In genomic region chr22:17217179-17217578, GRCh38 we compare ENCODE assay signal across 10 cellular contexts. TPM values are rescaled to one million over a fixed set of nuclear protein-coding genes. Genes with fewer than 3 reads are reported as not detected.
DNase-seq lines count a peak whose midpoint lies in the region; ATAC-seq, FAIRE-seq and TF ChIP-seq lines count a peak whose summit lies in the region.
"Had no signal": no experiment of that assay in that cellular context is flagged by ENCODE, and none has a peak within 500 bp of the region (broad histone marks: within the 10 kb centered on the region; RNA-seq: fewer than 3 reads in every experiment).

No MANE protein-coding gene starts in this region.

- peaks cover 1% of the 10 kb centered on the region for H3K27me3 Mint-ChIP-seq in activated T-helper 1 cell treated with anti-CD3 and anti-CD28 coated beads, Interleukin-12 subunit alpha, Interleukin-12 subunit beta, Interleukin-2, Interleukin-4 antibody, amounts not matched to agents 30 ng/mL and 10 ng/mL and 1 ng/mL, durations not matched to agents 14 hours and 24 hours and 36 hours (ENCODE audit: insufficient read depth)

- no peak for TF ChIP-seq CTCF in ovary (IDR thresholded peaks at IDR 0.05)

- no peak for TF ChIP-seq EP300 in ovary (IDR thresholded peaks at IDR 0.05)

- no peak overlapping the region for H3K4me3 ChIP-seq in ovary

- H3K27ac Mint-ChIP-seq in activated T-helper 1 cell treated with anti-CD3 and anti-CD28 coated beads, Interleukin-12 subunit alpha, Interleukin-12 subunit beta, Interleukin-2, Interleukin-4 antibody, amounts not matched to agents 30 ng/mL and 10 ng/mL and 1 ng/mL, durations not matched to agents 14 hours and 24 hours and 36 hours = peak overlapping the region; percentile 64
- H3K27ac Mint-ChIP-seq in stimulated activated effector memory CD8-positive, alpha-beta T cell treated with anti-CD3 and anti-CD28 coated beads, Interleukin-12 subunit alpha, Interleukin-12 subunit beta, amount 100 ng/mL, for 72 hours = peak overlapping the region; percentile 73

- H3K36me3 ChIP-seq in ovary = no peaks in the 10 kb centered on the region

- H3K36me3 Mint-ChIP-seq in activated T-helper 1 cell treated with anti-CD3 and anti-CD28 coated beads, Interleukin-12 subunit alpha, Interleukin-12 subunit beta, Interleukin-2, Interleukin-4 antibody, amounts not matched to agents 30 ng/mL and 10 ng/mL and 1 ng/mL, durations not matched to agents 14 hours and 24 hours and 36 hours (ENCODE audit: low read depth) = peaks cover 6% of the 10 kb centered on the region
- peaks cover 7% of the 10 kb centered on the region for H3K36me3 Mint-ChIP-seq in stimulated activated effector memory CD8-positive, alpha-beta T cell treated with anti-CD3 and anti-CD28 coated beads, Interleukin-12 subunit alpha, Interleukin-12 subunit beta, amount 100 ng/mL, for 72 hours

- no peak overlapping the region for H3K27ac ChIP-seq in ovary
- H3K27ac ChIP-seq: RWPE1 had no signal

- peak; percentile 62 for DNase-seq in activated CD8-positive, alpha-beta memory T cell treated with anti-CD3 and anti-CD28 coated beads for 24 hours
- DNase-seq in activated CD8-positive, alpha-beta memory T cell treated with anti-CD3 and anti-CD28 coated beads, Interleukin-2, amount 50 U/mL, for 4 hours = no peak
- DNase-seq in activated T-helper 1 cell treated with anti-CD3 and anti-CD28 coated beads, Interleukin-12 subunit alpha, Interleukin-12 subunit beta, Interleukin-2, Interleukin-4 antibody, amounts not matched to agents 30 ng/mL and 10 ng/mL and 1 ng/mL, durations not matched to agents 14 hours and 24 hours and 36 hours (ENCODE audit: low spot score) = no peak
- no peak for DNase-seq in stimulated activated effector memory CD8-positive, alpha-beta T cell treated with anti-CD3 and anti-CD28 coated beads, Interleukin-12 subunit alpha, Interleukin-12 subunit beta, amount 100 ng/mL, for 72 hours (ENCODE audit: low spot score in 2 of 2)
- no peak for DNase-seq in erythroblast (lab: John Stamatoyannopoulos, UW)
- no peak for DNase-seq in ovary
- DNase-seq in H54 (ENCODE audit: insufficient read length, low spot score) = no peak
- DNase-seq: kidney glomerular epithelial cell had no signal

- H3K4me3 Mint-ChIP-seq in activated T-helper 1 cell treated with anti-CD3 and anti-CD28 coated beads, Interleukin-12 subunit alpha, Interleukin-12 subunit beta, Interleukin-2, Interleukin-4 antibody, amounts not matched to agents 30 ng/mL and 10 ng/mL and 1 ng/mL, durations not matched to agents 14 hours and 24 hours and 36 hours = peak overlapping the region; percentile 59
- H3K4me3 Mint-ChIP-seq in stimulated activated effector memory CD8-positive, alpha-beta T cell treated with anti-CD3 and anti-CD28 coated beads, Interleukin-12 subunit alpha, Interleukin-12 subunit beta, amount 100 ng/mL, for 72 hours = peak overlapping the region; percentile 76

- H3K4me1 Mint-ChIP-seq in activated T-helper 1 cell treated with anti-CD3 and anti-CD28 coated beads, Interleukin-12 subunit alpha, Interleukin-12 subunit beta, Interleukin-2, Interleukin-4 antibody, amounts not matched to agents 30 ng/mL and 10 ng/mL and 1 ng/mL, durations not matched to agents 14 hours and 24 hours and 36 hours (ENCODE audit: low read depth) = peaks cover 79% of the 10 kb centered on the region
- H3K4me1 Mint-ChIP-seq in stimulated activated effector memory CD8-positive, alpha-beta T cell treated with anti-CD3 and anti-CD28 coated beads, Interleukin-12 subunit alpha, Interleukin-12 subunit beta, amount 100 ng/mL, for 72 hours = peaks cover 67% of the 10 kb centered on the region

- no peaks in the 10 kb centered on the region for H3K9me3 ChIP-seq in ovary

- no peak for FAIRE-seq in H54 (lab: Jason Lieb, UNC)

- 0 to 12% (median 12%) methylated on average over 1 of the region's 1 CpG for WGBS in ovary, 3 donors

- TF ChIP-seq POLR2A in erythroblast (IDR thresholded peaks at IDR 0.05; ENCODE audit: low read length) (no peak), ovary (IDR thresholded peaks at IDR 0.05) (no peak), H54 (IDR thresholded peaks at IDR 0.05; ENCODE audit: low read depth, low read length) (no peak)

- H3K9me3 Mint-ChIP-seq in activated T-helper 1 cell treated with anti-CD3 and anti-CD28 coated beads, Interleukin-12 subunit alpha, Interleukin-12 subunit beta, Interleukin-2, Interleukin-4 antibody, amounts not matched to agents 30 ng/mL and 10 ng/mL and 1 ng/mL, durations not matched to agents 14 hours and 24 hours and 36 hours = no peaks in the 10 kb centered on the region
- H3K9me3 Mint-ChIP-seq in stimulated activated effector memory CD8-positive, alpha-beta T cell treated with anti-CD3 and anti-CD28 coated beads, Interleukin-12 subunit alpha, Interleukin-12 subunit beta, amount 100 ng/mL, for 72 hours = no peaks in the 10 kb centered on the region

- H3K27me3 ChIP-seq in ovary = no peaks in the 10 kb centered on the region

- ATAC-seq in HG03342 (IDR thresholded peaks at IDR 0.05; ENCODE audit: unreplicated experiment) = peak; percentile 37
- peak; percentile 57 for ATAC-seq in stimulated activated effector memory CD8-positive, alpha-beta T cell treated with anti-CD3 and anti-CD28 coated beads, Interleukin-12 subunit alpha, Interleukin-12 subunit beta, amount 100 ng/mL, for 72 hours

- H3K4me1 ChIP-seq in ovary (ENCODE audit: insufficient read depth) = no peaks in the 10 kb centered on the region

- intact Hi-C loops in activated T-helper 1 cell treated with anti-CD3 and anti-CD28 coated beads, Interleukin-12 subunit alpha, Interleukin-12 subunit beta, Interleukin-2, Interleukin-4 antibody, amounts not matched to agents 30 ng/mL and 10 ng/mL and 1 ng/mL, durations not matched to agents 14 hours and 24 hours and 36 hours (cut with micrococcal nuclease) = loop anchor here (1.0 to 10.0 kb wide), 6 partner anchors 60 to 858 kb away; partner anchors contain the start of genes ATP6V1E1, CECR2, HDHD5 and PEX26
- intact Hi-C loops in ovary (cut with DNase I) = no loop called here

RNA-seq across cellular contexts. Expression of gene ADA2, which starts 2.1 kb away (rescaled TPM):
- 3.4 and 3.7 TPM in 2 replicates for total RNA-seq in activated T-helper 1 cell treated with anti-CD3 and anti-CD28 coated beads, Interleukin-12 subunit alpha, Interleukin-12 subunit beta, Interleukin-2, Interleukin-4 antibody, amounts not matched to agents 30 ng/mL and 10 ng/mL and 1 ng/mL, durations not matched to agents 14 hours and 24 hours and 36 hours
- 10 to 100 TPM in 4 of 7 donors, 1 to 10 TPM in 3; 2.0 to 15.7 (median 12.3) TPM for total RNA-seq in ovary
- 10 to 100 TPM; 13.4 to 41.6 TPM for polyA plus RNA-seq in ovary

RNA-seq across cellular contexts. Expression of gene HDHD5, which starts 58.1 kb away (rescaled TPM):
- 39.1 and 42.1 TPM in 2 replicates for total RNA-seq in activated T-helper 1 cell treated with anti-CD3 and anti-CD28 coated beads, Interleukin-12 subunit alpha, Interleukin-12 subunit beta, Interleukin-2, Interleukin-4 antibody, amounts not matched to agents 30 ng/mL and 10 ng/mL and 1 ng/mL, durations not matched to agents 14 hours and 24 hours and 36 hours
- total RNA-seq in ovary = 10 to 100 TPM; 17.2 to 29.5 (median 24.5) TPM
- 10 to 100 TPM in 1 of 2 donors, 1 to 10 TPM in 1; 8.9 to 23.4 TPM for polyA plus RNA-seq in ovary
